Comparison of ENCODE assay signal across 8 cellular contexts in genomic region chr18:33210575-33211189, GRCh38.
DNase-seq lines count a peak whose midpoint lies in the region; ATAC-seq, FAIRE-seq and TF ChIP-seq lines count a peak whose summit lies in the region.

No MANE protein-coding gene starts in this region.

- no peaks in the 10 kb centered on the region for H3K27me3 Mint-ChIP-seq in activated T-helper 17 cell treated with anti-CD3 and anti-CD28 coated beads, Interleukin-2, amount 50 U/mL, for 72 hours
- H3K27me3 Mint-ChIP-seq in effector memory CD8-positive, alpha-beta T cell = no peaks in the 10 kb centered on the region

- no peak overlapping the region for H3K27ac Mint-ChIP-seq in activated T-helper 17 cell treated with anti-CD3 and anti-CD28 coated beads, Interleukin-2, amount 50 U/mL, for 72 hours
- H3K27ac Mint-ChIP-seq in effector memory CD8-positive, alpha-beta T cell = no peak overlapping the region

- H3K36me3 Mint-ChIP-seq in activated T-helper 17 cell treated with anti-CD3 and anti-CD28 coated beads, Interleukin-2, amount 50 U/mL, for 72 hours (ENCODE audit: low read depth) = no peaks in the 10 kb centered on the region
- no peaks in the 10 kb centered on the region for H3K36me3 Mint-ChIP-seq in effector memory CD8-positive, alpha-beta T cell (ENCODE audit: insufficient read depth)

- ATAC-seq in activated T-helper 17 cell treated with anti-CD3 and anti-CD28 coated beads, Interleukin-2, amount 50 U/mL, for 72 hours (replicated peaks) = no peak
- ATAC-seq in effector memory CD8-positive, alpha-beta T cell (replicated peaks) = no peak

- no peak overlapping the region for H3K4me3 Mint-ChIP-seq in activated T-helper 17 cell treated with anti-CD3 and anti-CD28 coated beads, Interleukin-2, amount 50 U/mL, for 72 hours
- no peak overlapping the region for H3K4me3 Mint-ChIP-seq in effector memory CD8-positive, alpha-beta T cell

- in situ Hi-C loops in GM13976 (cut with MboI; ENCODE audit: low sequenced_read_pairs, unreplicated experiment) = no loop called here

- H3K9me3 Mint-ChIP-seq in activated T-helper 17 cell treated with anti-CD3 and anti-CD28 coated beads, Interleukin-2, amount 50 U/mL, for 72 hours = no peaks in the 10 kb centered on the region
- H3K9me3 Mint-ChIP-seq in effector memory CD8-positive, alpha-beta T cell = peaks cover 2 to 8% of the 10 kb centered on the region in 2 donors

- TF ChIP-seq CTCF in GM13976 (IDR thresholded peaks at IDR 0.05; ENCODE audit: borderline replicate concordance, control extremely low read depth, extremely low read depth, insufficient read depth, missing control alignments) = peak; percentile 23

- H3K4me1 Mint-ChIP-seq in activated T-helper 17 cell treated with anti-CD3 and anti-CD28 coated beads, Interleukin-2, amount 50 U/mL, for 72 hours = no peaks in the 10 kb centered on the region
- H3K4me1 Mint-ChIP-seq in effector memory CD8-positive, alpha-beta T cell (ENCODE audit: low read depth in 2 of 2) = no peaks in the 10 kb centered on the region

- DNase-seq in GM13976 (ENCODE audit: low spot score) (no peak), LoVo (ENCODE audit: low spot score) (peak; percentile 29), RPMI8226 (peak; percentile 59), fibroblast of the conjunctiva (ENCODE audit: low read depth) (peak; percentile 23), urothelium cell line (ENCODE audit: low spot score) (peak; percentile 13)
- DNase-seq in effector memory CD8-positive, alpha-beta T cell = no peak
- no peak for DNase-seq in stimulated activated CD4-positive, alpha-beta T cell treated with anti-CD3 and anti-CD28 coated beads, Interleukin-4, amount 100 ng/mL, for 4 hours

- no peak for FAIRE-seq in urothelium cell line (lab: Jason Lieb, UNC)

Comparison
In these comparisons a context has a peak if more than half of its experiments do, and no peak if none do; other contexts are left out.
1. DNase-seq: peak in LoVo (single experiment), RPMI8226 (single experiment), fibroblast of the conjunctiva (single experiment) and urothelium cell line (single experiment); none in GM13976 (single experiment), effector memory CD8-positive, alpha-beta T cell (0 of 3) and stimulated activated CD4-positive, alpha-beta T cell treated with anti-CD3 and anti-CD28 coated beads, Interleukin-4, amount 100 ng/mL, for 4 hours (0 of 2).